ENCODE assay signal across 8 cellular contexts in the genomic region with DNA sequence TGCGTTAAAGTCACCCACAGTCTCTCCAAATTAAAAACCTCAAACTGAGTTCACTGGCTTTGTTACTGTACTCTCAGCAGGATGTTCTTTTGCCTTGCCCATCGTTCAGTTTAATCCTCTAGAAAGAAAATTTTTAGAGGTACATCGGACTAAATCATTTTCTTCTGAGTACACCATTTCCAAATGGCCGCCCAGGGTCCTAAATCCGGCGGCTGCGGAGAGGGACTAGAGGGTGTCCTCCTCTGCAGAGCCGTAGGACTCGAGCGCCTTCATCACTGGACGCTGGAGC. TPM values are rescaled to one million over a fixed set of nuclear protein-coding genes. Genes with fewer than 3 reads are reported as not detected.
DNase-seq lines count a peak whose midpoint lies in the region; ATAC-seq lines count a peak whose summit lies in the region.

No MANE protein-coding gene starts in this region.

- peak overlapping the region; percentile 20 for H3K27ac Mint-ChIP-seq in stimulated activated naive B cell treated with anti-CD40 and anti-IgM and Interleukin-4, amounts not matched to agents 10 μg/mL and 1 μg/mL and 100 μg/mL, for 72 hours

- peak overlapping the region; percentile 21 to 28 for H3K4me3 Mint-ChIP-seq in stimulated activated naive B cell treated with anti-CD40 and anti-IgM and Interleukin-4, amounts not matched to agents 10 μg/mL and 1 μg/mL and 100 μg/mL, for 72 hours

- peaks cover 3 to 8% of the 10 kb centered on the region in 2 donors for H3K4me1 Mint-ChIP-seq in stimulated activated naive B cell treated with anti-CD40 and anti-IgM and Interleukin-4, amounts not matched to agents 10 μg/mL and 1 μg/mL and 100 μg/mL, for 72 hours

- peaks cover 0 to 2% of the 10 kb centered on the region in 2 donors for H3K36me3 Mint-ChIP-seq in stimulated activated naive B cell treated with anti-CD40 and anti-IgM and Interleukin-4, amounts not matched to agents 10 μg/mL and 1 μg/mL and 100 μg/mL, for 72 hours

- DNase-seq in NCI-H446 (lab: John Stamatoyannopoulos, UW): peak; percentile 18 to 20
- no peak for DNase-seq in NCI-H446 treated with DMSO at 0.1 percent for 48 hours (lab: John Stamatoyannopoulos, UW)
- no peak for DNase-seq in SJSA1 (ENCODE audit: low read depth in 1 of 2, low spot score in 2 of 2)
- peak; percentile 40 for DNase-seq in hepatic stellate cell (ENCODE audit: low spot score)
- no peak for DNase-seq in stimulated activated naive B cell treated with anti-CD40 and anti-IgM and Interleukin-4, amounts not matched to agents 10 μg/mL and 1 μg/mL and 100 μg/mL, for 72 hours
- DNase-seq in activated CD4-positive, alpha-beta T cell treated with anti-CD3 and anti-CD28 coated beads, Interleukin-2, amount 50 U/mL, for 48 hours: no peak

- H3K9me3 Mint-ChIP-seq in stimulated activated naive B cell treated with anti-CD40 and anti-IgM and Interleukin-4, amounts not matched to agents 10 μg/mL and 1 μg/mL and 100 μg/mL, for 72 hours: peaks cover 0 to 2% of the 10 kb centered on the region in 2 donors

- peaks cover 54% of the 10 kb centered on the region for H3K27me3 ChIP-seq in SJSA1 (replicated peaks)

- H3K4me3 ChIP-seq in SJSA1: peak overlapping the region; percentile 44

- H3K9me3 ChIP-seq in SJSA1 (replicated peaks): no peaks in the 10 kb centered on the region

- H3K27me3 Mint-ChIP-seq in stimulated activated naive B cell treated with anti-CD40 and anti-IgM and Interleukin-4, amounts not matched to agents 10 μg/mL and 1 μg/mL and 100 μg/mL, for 72 hours: peaks cover 21 to 34% of the 10 kb centered on the region in 2 donors

- no peak overlapping the region for H3K27ac ChIP-seq in SJSA1

- ATAC-seq in stimulated activated naive B cell treated with anti-CD40 and anti-IgM and Interleukin-4, amounts not matched to agents 10 μg/mL and 1 μg/mL and 100 μg/mL, for 72 hours (replicated peaks): peak in 1 of 2 donors; percentile 5
- ATAC-seq in HG03520 (IDR thresholded peaks at IDR 0.05; ENCODE audit: unreplicated experiment) (no peak), HG03025 (IDR thresholded peaks at IDR 0.05; ENCODE audit: low FRiP score, unreplicated experiment) (no peak)

- no peaks in the 10 kb centered on the region for H3K36me3 ChIP-seq in SJSA1

- H3K4me1 ChIP-seq in SJSA1 (replicated peaks): peaks cover 13% of the 10 kb centered on the region

RNA-seq across cellular contexts. Expression of a gene that starts 1.4 kb away (rescaled TPM):
- total RNA-seq in SJSA1 (2014; rRNA removed; shearing (Covaris generic)): 2.4 and 4.0 TPM in 2 replicates

Comparison
In these comparisons a context has a peak if more than half of its experiments do, and no peak if none do; other contexts are left out.
1. DNase-seq: peak in NCI-H446 (2 of 2) and hepatic stellate cell (single experiment); none in NCI-H446 treated with DMSO at 0.1 percent for 48 hours (single experiment), SJSA1 (0 of 2), stimulated activated naive B cell treated with anti-CD40 and anti-IgM and Interleukin-4, amounts not matched to agents 10 μg/mL and 1 μg/mL and 100 μg/mL, for 72 hours (single experiment) and activated CD4-positive, alpha-beta T cell treated with anti-CD3 and anti-CD28 coated beads, Interleukin-2, amount 50 U/mL, for 48 hours (0 of 2).